ENCODE assay signal across 8 cellular contexts in genomic region chr3:187747506-187747905, GRCh38. TPM values are rescaled to one million over a fixed set of nuclear protein-coding genes. Genes with fewer than 3 reads are reported as not detected.
DNase-seq lines count a peak whose midpoint lies in the region; ATAC-seq and TF ChIP-seq lines count a peak whose summit lies in the region.

No MANE protein-coding gene starts in this region.

- no peaks in the 10 kb centered on the region for H3K27me3 Mint-ChIP-seq in nephron progenitor cell (ENCODE audit: low read depth, poor library complexity)

- intact Hi-C loops in left ventricle myocardium superior (cut with micrococcal nuclease), result loop anchor here (10.0 kb wide), 1 partner anchor 1397 kb away; no protein-coding TSS in a partner anchor
- intact Hi-C loops in sciatic nerve (cut with DNase I), result no loop called here

- no peak overlapping the region for H3K27ac Mint-ChIP-seq in nephron progenitor cell

- in situ Hi-C loops in GM13976 (cut with MboI; ENCODE audit: low sequenced_read_pairs, unreplicated experiment), result loop anchor here (25.0 kb wide), 1 partner anchor 1390 kb away; no protein-coding TSS in a partner anchor

- H3K36me3 ChIP-seq in right atrium auricular region, result no peaks in the 10 kb centered on the region

- TF ChIP-seq CTCF in right atrium auricular region (IDR thresholded peaks at IDR 0.05), result no peak
- TF ChIP-seq CTCF in nephron progenitor cell (IDR thresholded peaks at IDR 0.05), result no peak
- TF ChIP-seq CTCF in GM13976 (IDR thresholded peaks at IDR 0.05; ENCODE audit: borderline replicate concordance, control extremely low read depth, extremely low read depth, insufficient read depth, missing control alignments), result no peak

- peak overlapping the region; percentile 99 for H3K27ac ChIP-seq in right atrium auricular region

- H3K4me3 Mint-ChIP-seq in nephron progenitor cell, result peak overlapping the region; percentile 99

- no peaks in the 10 kb centered on the region for H3K9me3 ChIP-seq in right atrium auricular region

- H3K4me3 ChIP-seq in right atrium auricular region, result peak overlapping the region in 1 of 2 donors; percentile 80

- H3K36me3 Mint-ChIP-seq in nephron progenitor cell (ENCODE audit: low read depth), result no peaks in the 10 kb centered on the region

- ATAC-seq in left ventricle myocardium superior, result no peak
- ATAC-seq in sciatic nerve, result no peak

- peaks cover 0 to 18% of the 10 kb centered on the region in 2 donors for H3K4me1 ChIP-seq in right atrium auricular region

- DNase-seq in right atrium auricular region (ENCODE audit: low spot score) (no peak), left ventricle myocardium superior (no peak), cerebellar cortex (ENCODE audit: low spot score) (peak; percentile 29), nephron progenitor cell (no peak), NCI-H2171 treated with DMSO at 0.1 percent for 48 hours (lab: John Stamatoyannopoulos, UW) (no peak), NCI-H748 (lab: John Stamatoyannopoulos, UW; ENCODE audit: unreplicated experiment) (no peak), sciatic nerve (ENCODE audit: low spot score) (no peak), GM13976 (ENCODE audit: low spot score) (no peak)

- no peaks in the 10 kb centered on the region for H3K9me3 Mint-ChIP-seq in nephron progenitor cell

- peaks cover 85% of the 10 kb centered on the region for H3K4me1 Mint-ChIP-seq in nephron progenitor cell

- no peaks in the 10 kb centered on the region for H3K27me3 ChIP-seq in right atrium auricular region

RNA-seq across cellular contexts. Expression of gene BCL6, which starts 2.2 kb away (rescaled TPM):
- 10 to 100 TPM; 53.0 to 88.6 TPM for total RNA-seq in right atrium auricular region
- total RNA-seq in left ventricle myocardium superior, result 104 TPM
- total RNA-seq in sciatic nerve, result 188 TPM

RNA-seq across cellular contexts. Expression of gene RTP2, which starts 45.1 kb away (rescaled TPM):
- total RNA-seq in right atrium auricular region (not detected), left ventricle myocardium superior (not detected), sciatic nerve (not detected)
